In genomic region chr1:3629561-3630160, GRCh38 we compare ENCODE assay signal across 2 cellular contexts.
TF ChIP-seq lines count a peak whose summit lies in the region.

No MANE protein-coding gene starts in this region.

TF ChIP-seq in IMR-90, 13 proteins besides CTCF, POLR2A, EP300 and RAD21:
- TF ChIP-seq MAFK (IDR thresholded peaks at IDR 0.05; ENCODE audit: low read depth, low read length), result no peak

TF ChIP-seq in GM12878, 131 proteins besides CTCF, POLR2A, EP300 and RAD21:
- no peak for TF ChIP-seq BHLHE40 (IDR thresholded peaks at IDR 0.05; ENCODE audit: borderline replicate concordance in 1 of 2, low read depth in 2 of 2, low read length in 1 of 2)
TF ChIP-seq in GM12878: peak in this region for 0.
